Comparison of ENCODE assay signal across 8 cellular contexts in genomic region chr3:87997298-87997697, GRCh38.
DNase-seq lines count a peak whose midpoint lies in the region; ATAC-seq, FAIRE-seq and TF ChIP-seq lines count a peak whose summit lies in the region.

No MANE protein-coding gene starts in this region.

- no peaks in the 10 kb centered on the region for H4K20me1 ChIP-seq in BLaER1 treated with 17β-estradiol and CSF1 and Interleukin-3, amounts not matched to agents 10 nM and 100 nM

- ATAC-seq in GM19467 (IDR thresholded peaks at IDR 0.05; ENCODE audit: unreplicated experiment) (peak; percentile 93), HG03558 (IDR thresholded peaks at IDR 0.05; ENCODE audit: extremely low read depth, unreplicated experiment) (peak; percentile 95), pancreas (peak in 3 of 4 donors; percentile 75 to 82 (median 79))

- intact Hi-C loops in pancreas (cut with DNase I) (no loop called here), esophagus muscularis mucosa (cut with DNase I) (no loop called here)

- no peak for TF ChIP-seq EP300 in esophagus muscularis mucosa (IDR thresholded peaks at IDR 0.05)

- no peak overlapping the region for H3K9ac ChIP-seq in BLaER1 treated with 17β-estradiol and CSF1 and Interleukin-3, amounts not matched to agents 10 nM and 100 nM

- TF ChIP-seq CTCF in pancreas (IDR thresholded peaks at IDR 0.05) = no peak
- no peak for TF ChIP-seq CTCF in esophagus muscularis mucosa (IDR thresholded peaks at IDR 0.05)

- H3K36me3 ChIP-seq in BLaER1 treated with 17β-estradiol and CSF1 and Interleukin-3, amounts not matched to agents 10 nM and 100 nM = no peaks in the 10 kb centered on the region
- H3K36me3 ChIP-seq in pancreas (no peaks in the 10 kb centered on the region), esophagus muscularis mucosa (no peaks in the 10 kb centered on the region)

- H3K4me3 ChIP-seq in BLaER1 treated with 17β-estradiol and CSF1 and Interleukin-3, amounts not matched to agents 10 nM and 100 nM = no peak overlapping the region
- H3K4me3 ChIP-seq in pancreas = peak overlapping the region in 1 of 4 donors; percentile 10
- H3K4me3 ChIP-seq in esophagus muscularis mucosa = no peak overlapping the region

- no peak for FAIRE-seq in pancreas (lab: Jason Lieb, UNC)

- H3K27me3 ChIP-seq in BLaER1 treated with 17β-estradiol and CSF1 and Interleukin-3, amounts not matched to agents 10 nM and 100 nM = no peaks in the 10 kb centered on the region
- H3K27me3 ChIP-seq in pancreas (no peaks in the 10 kb centered on the region), esophagus muscularis mucosa (no peaks in the 10 kb centered on the region)

- DNase-seq in activated CD8-positive, alpha-beta memory T cell treated with anti-CD3 and anti-CD28 coated beads, Interleukin-2, amount 50 U/mL, for 48 hours = peak; percentile 58
- DNase-seq in pancreas (no peak), hepatic stellate cell (ENCODE audit: low spot score) (no peak), esophagus muscularis mucosa (ENCODE audit: extremely low spot score) (no peak), islet precursor cell (no peak)

- WGBS in pancreas, 2 donors = 11 to 13% methylated on average over 4 of the region's 4 CpGs
- 73% methylated on average over 4 of the region's 4 CpGs for WGBS in esophagus muscularis mucosa

- peaks cover 0 to 29% (median 10%) of the 10 kb centered on the region in 10 experiments; a peak in 15 of 20 replicates for H3K4me1 ChIP-seq in BLaER1 treated with 17β-estradiol and CSF1 and Interleukin-3, amounts not matched to agents 10 nM and 100 nM
- H3K4me1 ChIP-seq in pancreas = peaks cover 6 to 12% (median 6%) of the 10 kb centered on the region in 3 donors
- peaks cover 0 to 5% (median 0%) of the 10 kb centered on the region in 4 donors for H3K4me1 ChIP-seq in esophagus muscularis mucosa

- H3K9me3 ChIP-seq in BLaER1 treated with 17β-estradiol and CSF1 and Interleukin-3, amounts not matched to agents 10 nM and 100 nM (replicated peaks in 1 of 11) = no peaks in the 10 kb centered on the region
- H3K9me3 ChIP-seq in pancreas (no peaks in the 10 kb centered on the region), esophagus muscularis mucosa (no peaks in the 10 kb centered on the region)

- TF ChIP-seq POLR2A in esophagus muscularis mucosa (IDR thresholded peaks at IDR 0.05; ENCODE audit: low read depth) = no peak

- peak overlapping the region in 8 of 11 experiments; percentile 22 to 80 (median 68); a peak in 16 of 22 replicates for H3K4me2 ChIP-seq in BLaER1 treated with 17β-estradiol and CSF1 and Interleukin-3, amounts not matched to agents 10 nM and 100 nM

- peak overlapping the region in 2 of 11 experiments; percentile 47 to 48; a peak in 3 of 22 replicates for H3K27ac ChIP-seq in BLaER1 treated with 17β-estradiol and CSF1 and Interleukin-3, amounts not matched to agents 10 nM and 100 nM
- H3K27ac ChIP-seq in pancreas = peak overlapping the region in 1 of 4 donors; percentile 3
- H3K27ac ChIP-seq in esophagus muscularis mucosa (replicated peaks in 1 of 4) = no peak overlapping the region
